Comparison of ENCODE assay signal across 9 cellular contexts in genomic region chr3:130779031-130779430, GRCh38. TPM values are rescaled to one million over a fixed set of nuclear protein-coding genes. Genes with fewer than 3 reads are reported as not detected.
DNase-seq lines count a peak whose midpoint lies in the region; ATAC-seq and FAIRE-seq lines count a peak whose summit lies in the region.
"Had no signal": no experiment of that assay in that cellular context is flagged by ENCODE, and none has a peak within 500 bp of the region (broad histone marks: within the 10 kb centered on the region; RNA-seq: fewer than 3 reads in every experiment).

No MANE protein-coding gene starts in this region.

- ATAC-seq in HG02840 (IDR thresholded peaks at IDR 0.05; ENCODE audit: low FRiP score, unreplicated experiment), result peak; percentile 90
- ATAC-seq in left lobe of liver, result no peak

- peak; percentile 76 for FAIRE-seq in GM19239 (lab: Jason Lieb, UNC)

- DNase-seq in COR-L47 (lab: John Stamatoyannopoulos, UW) (peak; percentile 12), GM19239 (ENCODE audit: insufficient read length, low spot score) (peak; percentile 15), NCI-H1092 treated with DMSO at 0.1 percent for 48 hours (lab: John Stamatoyannopoulos, UW) (peak; percentile 88), amygdala (lab: John Stamatoyannopoulos, UW) (no peak), NCI-H1048 (lab: John Stamatoyannopoulos, UW) (no peak), left lobe of liver (ENCODE audit: low spot score) (no peak), D341Med (ENCODE audit: low spot score) (no peak)
- DNase-seq: glutamatergic neuron had no signal

RNA-seq across cellular contexts. Expression of gene PIK3R4, which starts 32.4 kb away (rescaled TPM):
- 19.9 TPM for total RNA-seq in left lobe of liver

Comparison
In these comparisons a context has a peak if more than half of its experiments do, and no peak if none do; other contexts are left out.
1. DNase-seq: peak in COR-L47 (single experiment), GM19239 (single experiment) and NCI-H1092 treated with DMSO at 0.1 percent for 48 hours (single experiment); none in amygdala (0 of 56), NCI-H1048 (single experiment), left lobe of liver (single experiment) and D341Med (single experiment).